In genomic region chr20:64062276-64062595, GRCh38 we compare ENCODE assay signal across 8 cellular contexts. TPM values are rescaled to one million over a fixed set of nuclear protein-coding genes. Genes with fewer than 3 reads are reported as not detected.
DNase-seq lines count a peak whose midpoint lies in the region; ATAC-seq lines count a peak whose summit lies in the region.

No MANE protein-coding gene starts in this region.

- H3K27ac ChIP-seq in HUES6 (ENCODE audit: low read depth, low read length) (0 out of 2 replicates have a peak overlapping the region, but pooled peaks have one; percentile 72), iPS-20b (ENCODE audit: low read length) (no peak overlapping the region)

- H3K27me3 ChIP-seq in HUES6 (ENCODE audit: control insufficient read depth, insufficient read depth, low read length) = no peaks in the 10 kb centered on the region
- no peaks in the 10 kb centered on the region; the same call in 1 of the 2 replicates for H3K27me3 ChIP-seq in iPS-20b (ENCODE audit: insufficient read depth, low read length)

- H3K36me3 Mint-ChIP-seq in activated naive CD8-positive, alpha-beta T cell treated with anti-CD3 and anti-CD28 coated beads for 36 hours = no peaks in the 10 kb centered on the region
- peaks cover 51% of the 10 kb centered on the region for H3K36me3 Mint-ChIP-seq in stimulated activated effector memory CD8-positive, alpha-beta T cell treated with anti-CD3 and anti-CD28 coated beads, Interleukin-12 subunit alpha, Interleukin-12 subunit beta, amount 100 ng/mL, for 72 hours

- no peaks in the 10 kb centered on the region for H3K9me3 ChIP-seq in HUES6 (ENCODE audit: control insufficient read depth, insufficient read depth, low read depth, low read length)
- H3K9me3 ChIP-seq in iPS-20b (ENCODE audit: insufficient read depth, low read depth, low read length) = no peaks in the 10 kb centered on the region

- peaks cover 39% of the 10 kb centered on the region for H3K4me1 Mint-ChIP-seq in activated naive CD8-positive, alpha-beta T cell treated with anti-CD3 and anti-CD28 coated beads for 36 hours
- H3K4me1 Mint-ChIP-seq in stimulated activated effector memory CD8-positive, alpha-beta T cell treated with anti-CD3 and anti-CD28 coated beads, Interleukin-12 subunit alpha, Interleukin-12 subunit beta, amount 100 ng/mL, for 72 hours = peaks cover 64% of the 10 kb centered on the region

- peaks cover 29% of the 10 kb centered on the region for H3K4me1 ChIP-seq in HUES6 (ENCODE audit: control insufficient read depth, insufficient read depth, low read length)
- no peaks in the 10 kb centered on the region; the same call in 1 of the 2 replicates for H3K4me1 ChIP-seq in iPS-20b (ENCODE audit: insufficient read depth, low read length)

- peak overlapping the region; percentile 91 for H3K4me3 Mint-ChIP-seq in activated naive CD8-positive, alpha-beta T cell treated with anti-CD3 and anti-CD28 coated beads for 36 hours
- H3K4me3 Mint-ChIP-seq in stimulated activated effector memory CD8-positive, alpha-beta T cell treated with anti-CD3 and anti-CD28 coated beads, Interleukin-12 subunit alpha, Interleukin-12 subunit beta, amount 100 ng/mL, for 72 hours = peak overlapping the region; percentile 82

- no peak for DNase-seq in activated naive CD8-positive, alpha-beta T cell treated with anti-CD3 and anti-CD28 coated beads for 36 hours
- DNase-seq in stimulated activated effector memory CD8-positive, alpha-beta T cell treated with anti-CD3 and anti-CD28 coated beads, Interleukin-12 subunit alpha, Interleukin-12 subunit beta, amount 100 ng/mL, for 72 hours (ENCODE audit: low spot score in 2 of 2) = no peak
- DNase-seq in posterior vena cava (ENCODE audit: low spot score) (no peak), HuH-7.5 (ENCODE audit: low spot score) (no peak), SKM-1 treated with dmso at 0.1 percent for 144 hours (lab: John Stamatoyannopoulos, UW; ENCODE audit: unreplicated experiment) (no peak)

- ATAC-seq in stimulated activated effector memory CD8-positive, alpha-beta T cell treated with anti-CD3 and anti-CD28 coated beads, Interleukin-12 subunit alpha, Interleukin-12 subunit beta, amount 100 ng/mL, for 72 hours = no peak
- no peak for ATAC-seq in GM19324 (IDR thresholded peaks at IDR 0.05; ENCODE audit: low FRiP score, unreplicated experiment)

- H3K9ac ChIP-seq in HUES6 (ENCODE audit: low read length) (peak overlapping the region; percentile 74), iPS-20b (ENCODE audit: low read depth, low read length) (peak overlapping the region; percentile 69; the same call in 1 of the 2 replicates)

- H3K9me3 Mint-ChIP-seq in activated naive CD8-positive, alpha-beta T cell treated with anti-CD3 and anti-CD28 coated beads for 36 hours = no peaks in the 10 kb centered on the region
- H3K9me3 Mint-ChIP-seq in stimulated activated effector memory CD8-positive, alpha-beta T cell treated with anti-CD3 and anti-CD28 coated beads, Interleukin-12 subunit alpha, Interleukin-12 subunit beta, amount 100 ng/mL, for 72 hours = no peaks in the 10 kb centered on the region

- H3K36me3 ChIP-seq in HUES6 (ENCODE audit: control insufficient read depth, insufficient read depth, low read length) = no peaks in the 10 kb centered on the region
- H3K36me3 ChIP-seq in iPS-20b (ENCODE audit: insufficient read depth, low read depth, low read length) = no peaks in the 10 kb centered on the region

- no peaks in the 10 kb centered on the region for H3K27me3 Mint-ChIP-seq in activated naive CD8-positive, alpha-beta T cell treated with anti-CD3 and anti-CD28 coated beads for 36 hours

- peak overlapping the region; percentile 92 for H3K4me3 ChIP-seq in HUES6 (ENCODE audit: low read depth, low read length)
- H3K4me3 ChIP-seq in iPS-20b (ENCODE audit: low read length) = peak overlapping the region; percentile 78; the same call in 1 of the 2 replicates

- intact Hi-C loops in posterior vena cava (cut with DNase I) = no loop called here

- H3K27ac Mint-ChIP-seq in activated naive CD8-positive, alpha-beta T cell treated with anti-CD3 and anti-CD28 coated beads for 36 hours = no peak overlapping the region
- peak overlapping the region; percentile 92 for H3K27ac Mint-ChIP-seq in stimulated activated effector memory CD8-positive, alpha-beta T cell treated with anti-CD3 and anti-CD28 coated beads, Interleukin-12 subunit alpha, Interleukin-12 subunit beta, amount 100 ng/mL, for 72 hours

RNA-seq across cellular contexts. Expression of gene TCEA2, which starts 0.8 kb away (rescaled TPM):
- total RNA-seq in activated naive CD8-positive, alpha-beta T cell treated with anti-CD3 and anti-CD28 coated beads for 36 hours = 10 to 100 TPM; 37.8 to 38.6 TPM
- 10 to 100 TPM; 39.5 to 41.3 TPM for total RNA-seq in posterior vena cava

RNA-seq across cellular contexts. Expression of gene SOX18, which starts 12.8 kb away (rescaled TPM):
- not detected for total RNA-seq in activated naive CD8-positive, alpha-beta T cell treated with anti-CD3 and anti-CD28 coated beads for 36 hours
- total RNA-seq in posterior vena cava = 10 to 100 TPM; 40.8 to 47.6 TPM

RNA-seq across cellular contexts. Expression of gene RGS19, which starts 17.1 kb away (rescaled TPM):
- 10 to 100 TPM; 26.4 to 31.8 TPM for total RNA-seq in activated naive CD8-positive, alpha-beta T cell treated with anti-CD3 and anti-CD28 coated beads for 36 hours
- total RNA-seq in posterior vena cava = 10 to 100 TPM; 18.0 to 19.1 TPM

RNA-seq across cellular contexts. Expression of gene OPRL1, which starts 17.6 kb away (rescaled TPM):
- under 1 TPM; 0.16 to 0.25 TPM for total RNA-seq in activated naive CD8-positive, alpha-beta T cell treated with anti-CD3 and anti-CD28 coated beads for 36 hours
- total RNA-seq in posterior vena cava = 1 to 10 TPM in 1 of 2 donors, under 1 TPM in 1; 0.76 to 1.4 TPM

RNA-seq across cellular contexts. Expression of gene LKAAEAR1, which starts 22.0 kb away (rescaled TPM):
- total RNA-seq in activated naive CD8-positive, alpha-beta T cell treated with anti-CD3 and anti-CD28 coated beads for 36 hours = under 1 TPM; 0.47 to 0.50 TPM
- not detected for total RNA-seq in posterior vena cava

Comparison
In these comparisons a context has a peak if more than half of its experiments do, and no peak if none do; other contexts are left out.
1. RNA of gene SOX18, which starts 12.8 kb away (total RNA-seq): 40.8 to 47.6 TPM in posterior vena cava; not detected in activated naive CD8-positive, alpha-beta T cell treated with anti-CD3 and anti-CD28 coated beads for 36 hours; every median in the first group is over 10 times any median in the second.